1 cellular context compared by ENCODE assay signal in the genomic region with DNA sequence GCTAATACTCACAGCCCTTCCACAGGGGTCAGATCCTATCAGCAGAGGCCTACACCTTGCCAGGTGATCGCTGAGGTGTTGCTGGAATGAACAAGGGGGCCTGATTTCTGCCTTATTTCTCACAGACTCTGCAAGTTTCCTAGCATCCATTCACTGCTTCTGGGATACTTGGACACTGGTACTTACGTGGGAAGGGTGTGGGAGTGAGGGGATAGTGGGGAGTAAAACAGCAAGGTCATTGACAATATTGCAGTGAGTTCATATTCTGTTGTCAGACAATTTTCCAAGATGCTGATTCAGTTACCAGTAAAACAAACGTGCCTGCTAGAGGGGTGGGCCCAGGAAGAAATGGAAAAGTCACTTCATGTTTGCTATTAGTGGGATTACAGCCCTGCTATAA.
A peak's percentile ranks its signal among the peaks of the same experiment; 100 is the strongest.
TF ChIP-seq lines count a peak whose summit lies in the region.

No MANE protein-coding gene starts in this region.

TF ChIP-seq in HEK293, 187 proteins besides CTCF, POLR2A, EP300 and RAD21 (continued from another document):
- no peak for TF ChIP-seq OVOL3 (tag by site-specific recombination; IDR thresholded peaks at IDR 0.05)
- TF ChIP-seq ZFHX2 (tag by site-specific recombination; conservative IDR thresholded peaks at IDR 0.05): peak; percentile 84
- TF ChIP-seq ZNF140 (tag by site-specific recombination; IDR thresholded peaks at IDR 0.05): no peak
- TF ChIP-seq, protein P1, sequence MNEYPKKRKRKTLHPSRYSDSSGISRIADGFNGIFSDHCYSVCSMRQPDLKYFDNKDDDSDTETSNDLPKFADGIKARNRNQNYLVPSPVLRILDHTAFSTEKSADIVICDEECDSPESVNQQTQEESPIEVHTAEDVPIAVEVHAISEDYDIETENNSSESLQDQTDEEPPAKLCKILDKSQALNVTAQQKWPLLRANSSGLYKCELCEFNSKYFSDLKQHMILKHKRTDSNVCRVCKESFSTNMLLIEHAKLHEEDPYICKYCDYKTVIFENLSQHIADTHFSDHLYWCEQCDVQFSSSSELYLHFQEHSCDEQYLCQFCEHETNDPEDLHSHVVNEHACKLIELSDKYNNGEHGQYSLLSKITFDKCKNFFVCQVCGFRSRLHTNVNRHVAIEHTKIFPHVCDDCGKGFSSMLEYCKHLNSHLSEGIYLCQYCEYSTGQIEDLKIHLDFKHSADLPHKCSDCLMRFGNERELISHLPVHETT (tag by site-specific recombination; IDR thresholded peaks at IDR 0.05): no peak
- no peak for TF ChIP-seq ZNF529 (tag by site-specific recombination; IDR thresholded peaks at IDR 0.05; ENCODE audit: insufficient replicate concordance)
- no peak for TF ChIP-seq ZNF2 (tag by site-specific recombination; IDR thresholded peaks at IDR 0.05)
- TF ChIP-seq, protein P2, sequence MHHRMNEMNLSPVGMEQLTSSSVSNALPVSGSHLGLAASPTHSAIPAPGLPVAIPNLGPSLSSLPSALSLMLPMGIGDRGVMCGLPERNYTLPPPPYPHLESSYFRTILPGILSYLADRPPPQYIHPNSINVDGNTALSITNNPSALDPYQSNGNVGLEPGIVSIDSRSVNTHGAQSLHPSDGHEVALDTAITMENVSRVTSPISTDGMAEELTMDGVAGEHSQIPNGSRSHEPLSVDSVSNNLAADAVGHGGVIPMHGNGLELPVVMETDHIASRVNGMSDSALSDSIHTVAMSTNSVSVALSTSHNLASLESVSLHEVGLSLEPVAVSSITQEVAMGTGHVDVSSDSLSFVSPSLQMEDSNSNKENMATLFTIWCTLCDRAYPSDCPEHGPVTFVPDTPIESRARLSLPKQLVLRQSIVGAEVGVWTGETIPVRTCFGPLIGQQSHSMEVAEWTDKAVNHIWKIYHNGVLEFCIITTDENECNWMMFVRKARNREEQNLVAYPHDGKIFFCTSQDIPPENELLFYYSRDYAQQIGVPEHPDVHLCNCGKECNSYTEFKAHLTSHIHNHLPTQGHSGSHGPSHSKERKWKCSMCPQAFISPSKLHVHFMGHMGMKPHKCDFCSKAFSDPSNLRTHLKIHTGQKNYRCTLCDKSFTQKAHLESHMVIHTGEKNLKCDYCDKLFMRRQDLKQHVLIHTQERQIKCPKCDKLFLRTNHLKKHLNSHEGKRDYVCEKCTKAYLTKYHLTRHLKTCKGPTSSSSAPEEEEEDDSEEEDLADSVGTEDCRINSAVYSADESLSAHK (tag by site-specific recombination; IDR thresholded peaks at IDR 0.05): no peak
- no peak for TF ChIP-seq ZFP41 (tag by site-specific recombination; IDR thresholded peaks at IDR 0.05; ENCODE audit: borderline replicate concordance)
- no peak for TF ChIP-seq ZNF311 (tag by site-specific recombination; IDR thresholded peaks at IDR 0.05; ENCODE audit: borderline replicate concordance)
